ENCODE assay signal across 25 cellular contexts in the genomic region with DNA sequence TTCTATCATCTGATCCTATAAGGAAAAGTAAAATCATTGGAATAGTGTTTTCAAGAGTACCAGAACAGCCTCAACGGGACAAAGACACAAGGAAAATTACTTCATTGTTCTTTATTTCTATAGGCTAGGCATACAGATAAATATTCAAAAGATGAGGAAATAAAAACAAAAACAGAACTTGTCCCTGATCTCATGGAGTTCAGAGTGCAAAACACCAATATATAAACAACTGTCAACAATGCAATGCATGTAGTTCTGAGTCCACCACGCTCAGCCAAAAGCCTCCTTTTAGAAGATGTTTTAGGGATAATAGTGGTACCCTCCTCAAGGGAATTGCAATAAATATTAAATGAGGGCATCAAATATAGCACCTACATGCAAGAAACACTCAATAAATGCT. TPM values are rescaled to one million over a fixed set of nuclear protein-coding genes. Genes with fewer than 3 reads are reported as not detected.
DNase-seq lines count a peak whose midpoint lies in the region; TF ChIP-seq lines count a peak whose summit lies in the region.
"Had no signal": no experiment of that assay in that cellular context is flagged by ENCODE, and none has a peak within 500 bp of the region (broad histone marks: within the 10 kb centered on the region; RNA-seq: fewer than 3 reads in every experiment).

No MANE protein-coding gene starts in this region.

- no peaks in the 10 kb centered on the region for H3K27me3 ChIP-seq in endocrine pancreas (ENCODE audit: control insufficient read depth, insufficient read depth, low read length)
- H3K27me3 ChIP-seq in mesenchymal stem cell (ENCODE audit: control insufficient read depth in 1 of 2, insufficient read depth in 1 of 2, low read length in 2 of 2): no peaks in the 10 kb centered on the region
- H3K27me3 ChIP-seq: BE2C, BLaER1 had no signal

- H3K9ac ChIP-seq in endocrine pancreas (ENCODE audit: control insufficient read depth, insufficient read depth, low read length): no peak overlapping the region
- no peak overlapping the region for H3K9ac ChIP-seq in mesenchymal stem cell (ENCODE audit: low read length)
- H3K9ac ChIP-seq: BLaER1 had no signal

- H2AK5ac ChIP-seq in mesenchymal stem cell (ENCODE audit: low read length, severe bottlenecking): no peak overlapping the region

- peak; percentile 62 for DNase-seq in AG10803 (ENCODE audit: low read depth)
- peak; percentile 15 for DNase-seq in GM03348 (ENCODE audit: low spot score)
- DNase-seq in amniotic epithelial cell (ENCODE audit: low read depth): peak; percentile 60
- DNase-seq in mesenchymal stem cell: no peak
- DNase-seq in NCI-H1105 (lab: John Stamatoyannopoulos, UW): no peak
- DNase-seq in AG20443 (ENCODE audit: low spot score): no peak
- no peak for DNase-seq in Ammon's horn (ENCODE audit: low spot score)
- DNase-seq: AML-193; BE2C; C1 segment of cervical spinal cord; CD4-positive, alpha-beta memory T cell; CD4-positive, CD25-positive, alpha-beta regulatory T cell; CD8-positive, alpha-beta memory T cell; COR-L47; DMS 273 treated with DMSO at 0.1 percent for 48 hours; DMS153; DMS53; DMS79; DND-41; GF-D8 had no signal

- no peak overlapping the region for H3K4me2 ChIP-seq in mesenchymal stem cell (ENCODE audit: low read length, poor library complexity, severe bottlenecking)
- H3K4me2 ChIP-seq: A549, BLaER1 had no signal

- H2BK5ac ChIP-seq in mesenchymal stem cell (ENCODE audit: low read depth, low read length, poor library complexity, severe bottlenecking): no peak overlapping the region

- no peaks in the 10 kb centered on the region for H3K9me3 ChIP-seq in endocrine pancreas (ENCODE audit: control insufficient read depth, low read length)
- H3K9me3 ChIP-seq in mesenchymal stem cell (ENCODE audit: control insufficient read depth, low read length): no peaks in the 10 kb centered on the region
- H3K9me3 ChIP-seq: A549, BE2C, BLaER1 had no signal

- no peaks in the 10 kb centered on the region for H3K79me1 ChIP-seq in mesenchymal stem cell (replicated peaks; ENCODE audit: low read length, poor library complexity, severe bottlenecking)

- H3K18ac ChIP-seq in mesenchymal stem cell (ENCODE audit: low read depth in 1 of 2, low read length in 2 of 2): no peak overlapping the region

- no peak overlapping the region for H3K27ac ChIP-seq in mesenchymal stem cell (ENCODE audit: low read length, poor library complexity, severe bottlenecking)
- H3K27ac ChIP-seq: 22Rv1, A549, BLaER1 had no signal

- H4K91ac ChIP-seq in mesenchymal stem cell (ENCODE audit: low read length): no peak overlapping the region

- no peak overlapping the region for H2AFZ ChIP-seq in mesenchymal stem cell (ENCODE audit: low read depth, low read length)

- no peak overlapping the region for H2BK12ac ChIP-seq in mesenchymal stem cell (ENCODE audit: low read length in 2 of 2)

- no peak overlapping the region for H4K8ac ChIP-seq in mesenchymal stem cell (ENCODE audit: low read length)

- no peak overlapping the region for H2BK120ac ChIP-seq in mesenchymal stem cell (ENCODE audit: low read depth, low read length)

- H3K4me3 ChIP-seq in AG10803 (ENCODE audit: low read length): no peak overlapping the region
- H3K4me3 ChIP-seq in endocrine pancreas (ENCODE audit: control insufficient read depth, insufficient read depth, low read length): peak overlapping the region; percentile 6
- H3K4me3 ChIP-seq in mesenchymal stem cell (ENCODE audit: insufficient read depth in 1 of 2, low read depth in 1 of 2, low read length in 2 of 2): no peak overlapping the region
- H3K4me3 ChIP-seq: A549, BLaER1, GM12878 had no signal

- H3K4ac ChIP-seq in mesenchymal stem cell (ENCODE audit: low read depth in 1 of 2, low read length in 2 of 2): no peak overlapping the region

- H3K36me3 ChIP-seq in endocrine pancreas (ENCODE audit: control insufficient read depth, insufficient read depth, low read length) (no peaks in the 10 kb centered on the region), mesenchymal stem cell (ENCODE audit: control insufficient read depth in 1 of 2, insufficient read depth in 2 of 2, low read depth in 1 of 2, low read length in 2 of 2) (peaks cover 0 to 2% of the 10 kb centered on the region in 2 experiments)
- H3K36me3 ChIP-seq: BE2C, BLaER1 had no signal

- peaks cover 5% of the 10 kb centered on the region for H3K4me1 ChIP-seq in endocrine pancreas (ENCODE audit: control insufficient read depth, insufficient read depth, low read length)
- no peaks in the 10 kb centered on the region for H3K4me1 ChIP-seq in mesenchymal stem cell (ENCODE audit: control insufficient read depth, insufficient read depth, low read depth, low read length)
- H3K4me1 ChIP-seq: A549, BE2C had no signal

- H2BK15ac ChIP-seq in mesenchymal stem cell (ENCODE audit: low read depth, poor library complexity, severe bottlenecking): no peak overlapping the region

- no peak overlapping the region for H3K14ac ChIP-seq in mesenchymal stem cell (ENCODE audit: low read length in 2 of 2)

- no CpG with 5 or more reads among the region's 2 CpGs for whole genome bisulfite sequencing in mesenchymal stem cell

- no peak overlapping the region for H3K23ac ChIP-seq in mesenchymal stem cell (ENCODE audit: low read length in 2 of 2)

- TF ChIP-seq CTCF in AG10803 (conservative IDR thresholded peaks at IDR 0.05; ENCODE audit: low read length): no peak

RNA-seq across cellular contexts. Expression of gene SLC4A7, which starts 4.6 kb away (rescaled TPM):
- 11.7 TPM for polyA plus RNA-seq in mesenchymal stem cell (2013, experiment 1 of 2)
- polyA plus RNA-seq in mesenchymal stem cell (2013, experiment 2 of 2): 10.7 TPM

Comparison
In these comparisons a context has a peak if more than half of its experiments do, and no peak if none do; other contexts are left out.
1. DNase-seq: peak in AG10803 (single experiment), GM03348 (single experiment) and amniotic epithelial cell (single experiment); none in mesenchymal stem cell (single experiment), NCI-H1105 (single experiment), AG20443 (single experiment) and Ammon's horn (single experiment).